8 cellular contexts compared by ENCODE assay signal in genomic region chr1:35718492-35719336, GRCh38. TPM values are rescaled to one million over a fixed set of nuclear protein-coding genes. Genes with fewer than 3 reads are reported as not detected.
A peak's percentile ranks its signal among the peaks of the same experiment; 100 is the strongest.
DNase-seq lines count a peak whose midpoint lies in the region; ATAC-seq and TF ChIP-seq lines count a peak whose summit lies in the region.

TSS of gene C1orf216 (minus strand) at chr1:35718884. CDS start at chr1:35716321, 2,563 bp downstream.

- 11 to 13% methylated on average over 31 to 76 of the region's 76 CpGs for WGBS in endodermal cell (ENCODE audit: insufficient coverage in 1 of 2, insufficient read length in 1 of 2), 2 experiments

- H3K4me3 Mint-ChIP-seq in endodermal cell (peak within 1 kb of the TSS; percentile 59), mesothelial cell of epicardium (peak within 1 kb of the TSS; percentile 69)

- no peaks in the 10 kb centered on the region for H3K27me3 ChIP-seq in endodermal cell (ENCODE audit: control insufficient read depth, insufficient read depth, low read length, poor library complexity, severe bottlenecking)

- H3K36me3 Mint-ChIP-seq in endodermal cell (ENCODE audit: low read depth), result peaks cover 18% of the 10 kb centered on the region
- H3K36me3 Mint-ChIP-seq in mesothelial cell of epicardium, result peaks cover 1% of the 10 kb centered on the region

- H3K36me3 ChIP-seq in endodermal cell (ENCODE audit: control insufficient read depth, insufficient read depth, low read length), result peaks cover 9% of the 10 kb centered on the region

- H3K27me3 Mint-ChIP-seq in endodermal cell (ENCODE audit: insufficient read depth) (peaks cover 6% of the 10 kb centered on the region), mesothelial cell of epicardium (ENCODE audit: low read depth) (no peaks in the 10 kb centered on the region)

- H3K27ac Mint-ChIP-seq in endodermal cell, result peak within 1 kb of the TSS; percentile 45
- peak within 1 kb of the TSS; percentile 75 for H3K27ac Mint-ChIP-seq in mesothelial cell of epicardium

- TF ChIP-seq CTCF in GM12875 (IDR thresholded peaks at IDR 0.05; ENCODE audit: borderline replicate concordance, insufficient read depth, low read depth, low read length) (no peak), endodermal cell (conservative IDR thresholded peaks at IDR 0.05) (no peak), mesothelial cell of epicardium (IDR thresholded peaks at IDR 0.05; ENCODE audit: unreplicated experiment) (no peak)

- H3K9me3 ChIP-seq in endodermal cell (ENCODE audit: control insufficient read depth, low read length), result no peaks in the 10 kb centered on the region

- H3K4me3 ChIP-seq in GM12875 (ENCODE audit: low read depth, low read length) (peak within 1 kb of the TSS; percentile 92), endodermal cell (ENCODE audit: low read length) (peak within 1 kb of the TSS; percentile 85)

- DNase-seq in NOMO-1 treated with DMSO at 0.1 percent for 48 hours (lab: John Stamatoyannopoulos, UW; ENCODE audit: unreplicated experiment), result peak; percentile 25
- peak; percentile 49 for DNase-seq in activated CD8-positive, alpha-beta memory T cell treated with anti-CD3 and anti-CD28 coated beads, Interleukin-2, amount 50 U/mL, for 24 hours (ENCODE audit: extremely low read depth)
- DNase-seq in endodermal cell, result peak; percentile 84
- peak; percentile 41 to 72 for DNase-seq in mesothelial cell of epicardium (ENCODE audit: low spot score in 2 of 2, unreplicated experiment in 2 of 2)
- DNase-seq in stimulated activated CD8-positive, alpha-beta memory T cell treated with anti-CD3 and anti-CD28 coated beads, Interleukin-15, amount 100 ng/mL, for 4 hours (ENCODE audit: low read depth in 2 of 2), result peak; percentile 70 to 76

- H3K9me3 Mint-ChIP-seq in endodermal cell (no peaks in the 10 kb centered on the region), mesothelial cell of epicardium (no peaks in the 10 kb centered on the region)

- peaks cover 4% of the 10 kb centered on the region for H3K4me1 Mint-ChIP-seq in endodermal cell
- H3K4me1 Mint-ChIP-seq in mesothelial cell of epicardium, result peaks cover 19% of the 10 kb centered on the region

- no peaks in the 10 kb centered on the region for H3K4me1 ChIP-seq in endodermal cell (ENCODE audit: control insufficient read depth, insufficient read depth, low read length)

- no peak within 1 kb of the TSS for H3K27ac ChIP-seq in endodermal cell (ENCODE audit: low read depth, low read length)

- peak within 1 kb of the TSS; percentile 44 for H3K9ac ChIP-seq in endodermal cell (ENCODE audit: extremely low read depth, low read length, poor library complexity, severe bottlenecking)

- ATAC-seq in HG02852 (IDR thresholded peaks at IDR 0.05; ENCODE audit: unreplicated experiment), result peak; percentile 64
- no peak for ATAC-seq in HG03342 (IDR thresholded peaks at IDR 0.05; ENCODE audit: unreplicated experiment)

RNA-seq across cellular contexts. Expression of gene C1orf216, which starts in this region (rescaled TPM):
- total RNA-seq in endodermal cell (10 to 100 TPM in 1 of 2 donors, 1 to 10 TPM in 1; 9.8 to 13.0 TPM), mesothelial cell of epicardium (10.7 to 11.9 TPM (median 11.2 TPM) in 3 replicates)
- 8.9 TPM for polyA plus RNA-seq in endodermal cell (2013, experiment 1 of 2)
- polyA plus RNA-seq in endodermal cell (2013, experiment 2 of 2), result 8.1 TPM

Comparison
In these comparisons a context has a peak if more than half of its experiments do, and no peak if none do; other contexts are left out.
1. DNase-seq: peak in every context shown above with its lines; median percentile 84 in endodermal cell; 73 in stimulated activated CD8-positive, alpha-beta memory T cell treated with anti-CD3 and anti-CD28 coated beads, Interleukin-15, amount 100 ng/mL, for 4 hours; 56 in mesothelial cell of epicardium; 49 in activated CD8-positive, alpha-beta memory T cell treated with anti-CD3 and anti-CD28 coated beads, Interleukin-2, amount 50 U/mL, for 24 hours; 25 in NOMO-1 treated with DMSO at 0.1 percent for 48 hours.